Comparison of ENCODE assay signal across 8 cellular contexts in the genomic region with DNA sequence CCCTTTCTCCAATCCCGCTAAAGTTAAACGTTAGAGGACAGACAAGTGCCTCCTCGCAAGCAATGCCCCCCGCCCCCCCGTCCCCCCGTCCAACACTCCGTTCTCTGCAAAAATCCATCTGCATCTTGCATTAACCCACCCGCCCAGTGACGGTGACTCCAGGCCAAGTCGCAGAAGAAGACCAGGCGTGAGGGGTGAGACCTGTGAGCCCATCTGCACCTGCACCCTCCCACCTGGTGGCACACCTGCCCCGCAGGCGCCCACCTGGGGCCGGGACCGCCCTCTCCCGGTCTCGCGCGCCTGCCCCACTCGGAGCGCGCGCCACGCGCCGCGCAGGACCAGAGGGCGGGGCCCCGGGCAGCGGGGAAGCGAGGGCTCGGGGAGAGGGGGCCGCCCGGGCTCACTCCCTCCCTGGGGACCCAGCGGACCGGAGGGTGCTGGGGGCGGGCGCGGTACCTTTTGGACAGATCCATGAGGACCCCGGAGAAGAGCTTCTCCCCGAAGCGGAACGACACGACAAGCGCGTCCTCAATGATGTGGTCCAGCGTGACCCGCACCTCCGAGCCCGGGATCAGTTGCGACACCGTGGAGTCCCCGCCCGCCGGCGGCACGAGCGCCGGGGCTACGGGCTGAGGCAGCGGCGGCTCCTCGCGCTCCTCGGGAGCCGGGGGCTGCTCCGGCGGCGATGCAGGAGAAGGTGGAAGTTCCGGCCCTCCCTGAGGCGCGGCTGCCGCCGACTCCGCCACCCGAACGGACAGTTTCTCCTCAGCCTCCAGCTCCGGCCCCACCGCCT. TPM values are rescaled to one million over a fixed set of nuclear protein-coding genes. Genes with fewer than 3 reads are reported as not detected.
DNase-seq lines count a peak whose midpoint lies in the region; ATAC-seq and TF ChIP-seq lines count a peak whose summit lies in the region.

No MANE protein-coding gene starts in this region.

- H3K4me1 ChIP-seq in iPS-15b (ENCODE audit: control insufficient read depth, insufficient read depth, low read length) (no peaks in the 10 kb centered on the region), spleen (peaks cover 5 to 50% (median 25%) of the 10 kb centered on the region in 6 donors)

- H3K27ac Mint-ChIP-seq in T-helper 1 cell treated with Interleukin-12 subunit alpha and Interleukin-12 subunit beta and Interleukin-4 antibody, amounts not matched to agents 30 μg/mL and 1 μg/mL, for 36 hours: peak overlapping the region; percentile 72

- H3K9me3 ChIP-seq in iPS-15b (ENCODE audit: control insufficient read depth, insufficient read depth, low read length): no peaks in the 10 kb centered on the region
- H3K9me3 ChIP-seq in spleen: no peaks in the 10 kb centered on the region

- DNase-seq in CD1c-positive myeloid dendritic cell (ENCODE audit: extremely low spot score): peak; percentile 67
- DNase-seq in astrocyte of the cerebellum (ENCODE audit: low read depth): no peak
- peak; percentile 93 for DNase-seq in spleen
- DNase-seq in NCI-H1930 (lab: John Stamatoyannopoulos, UW): no peak

- no peaks in the 10 kb centered on the region for H3K9me3 Mint-ChIP-seq in T-helper 1 cell treated with Interleukin-12 subunit alpha and Interleukin-12 subunit beta and Interleukin-4 antibody, amounts not matched to agents 30 μg/mL and 1 μg/mL, for 36 hours

- H3K36me3 Mint-ChIP-seq in T-helper 1 cell treated with Interleukin-12 subunit alpha and Interleukin-12 subunit beta and Interleukin-4 antibody, amounts not matched to agents 30 μg/mL and 1 μg/mL, for 36 hours (ENCODE audit: low read depth): peaks cover 12% of the 10 kb centered on the region

- H3K27me3 ChIP-seq in iPS-15b (ENCODE audit: control insufficient read depth, insufficient read depth, low read length) (no peaks in the 10 kb centered on the region), spleen (replicated peaks in 1 of 7) (no peaks in the 10 kb centered on the region)

- H3K4me3 ChIP-seq in astrocyte of the cerebellum (ENCODE audit: low read depth, low read length): peak overlapping the region; percentile 90
- peak overlapping the region; percentile 79 for H3K4me3 ChIP-seq in iPS-15b (ENCODE audit: low read depth, low read length)
- peak overlapping the region; percentile 88 to 100 (median 97) for H3K4me3 ChIP-seq in spleen

- H3K4me1 Mint-ChIP-seq in T-helper 1 cell treated with Interleukin-12 subunit alpha and Interleukin-12 subunit beta and Interleukin-4 antibody, amounts not matched to agents 30 μg/mL and 1 μg/mL, for 36 hours (ENCODE audit: low read depth): peaks cover 15% of the 10 kb centered on the region

- WGBS in spleen, 5 donors: 0 to 2% (median 1%) methylated on average over 39 to 79 of the region's 79 CpGs

- peak overlapping the region; percentile 85 for H3K9ac ChIP-seq in iPS-15b (ENCODE audit: low read depth, low read length)

- peaks cover 10% of the 10 kb centered on the region for H3K36me3 ChIP-seq in iPS-15b (ENCODE audit: control insufficient read depth, insufficient read depth, low read length)
- H3K36me3 ChIP-seq in spleen: peaks cover 0 to 42% (median 19%) of the 10 kb centered on the region in 6 donors

- H3K4me3 Mint-ChIP-seq in T-helper 1 cell treated with Interleukin-12 subunit alpha and Interleukin-12 subunit beta and Interleukin-4 antibody, amounts not matched to agents 30 μg/mL and 1 μg/mL, for 36 hours: peak overlapping the region; percentile 79

- intact Hi-C loops in spleen (cut with DNase I; ENCODE audit: low total_unique reads): no loop called here

- ATAC-seq in GM19452 (IDR thresholded peaks at IDR 0.05; ENCODE audit: unreplicated experiment) (peak; percentile 21), HG03558 (IDR thresholded peaks at IDR 0.05; ENCODE audit: extremely low read depth, unreplicated experiment) (peak; percentile 3)

- in situ Hi-C loops in astrocyte of the cerebellum (cut with HindIII; ENCODE audit: low sequenced_read_pairs): no loop called here

- no peak for TF ChIP-seq POLR2A in spleen (IDR thresholded peaks at IDR 0.05)

- TF ChIP-seq CTCF in astrocyte of the cerebellum (IDR thresholded peaks at IDR 0.05; ENCODE audit: low read depth, low read length, missing control alignments) (no peak), spleen (IDR thresholded peaks at IDR 0.05 in 8 of 11, conservative IDR thresholded peaks at IDR 0.05 in 3 of 11) (no peak)

- peak overlapping the region; percentile 97 to 99 (median 98) for H3K27ac ChIP-seq in spleen

- H3K27me3 Mint-ChIP-seq in T-helper 1 cell treated with Interleukin-12 subunit alpha and Interleukin-12 subunit beta and Interleukin-4 antibody, amounts not matched to agents 30 μg/mL and 1 μg/mL, for 36 hours (ENCODE audit: low read depth): peaks cover 11% of the 10 kb centered on the region

RNA-seq across cellular contexts. Expression of a gene that starts 0.7 kb away (rescaled TPM):
- 10 to 100 TPM; 24.9 to 36.7 (median 29.4) TPM for total RNA-seq in spleen
- polyA plus RNA-seq in spleen: 10 to 100 TPM in 2 of 3 donors, 1 to 10 TPM in 1; 8.5 to 12.0 (median 10.7) TPM

Comparison
In these comparisons a context has a peak if more than half of its experiments do, and no peak if none do; other contexts are left out.
1. DNase-seq: peak in CD1c-positive myeloid dendritic cell (single experiment) and spleen (single experiment); none in astrocyte of the cerebellum (single experiment) and NCI-H1930 (0 of 2).
2. Peak in every context shown above with its lines, with median percentiles within 50 percentile points of each other: H3K4me3 ChIP-seq.